Comparison of ENCODE assay signal across 6 cellular contexts in the genomic region with DNA sequence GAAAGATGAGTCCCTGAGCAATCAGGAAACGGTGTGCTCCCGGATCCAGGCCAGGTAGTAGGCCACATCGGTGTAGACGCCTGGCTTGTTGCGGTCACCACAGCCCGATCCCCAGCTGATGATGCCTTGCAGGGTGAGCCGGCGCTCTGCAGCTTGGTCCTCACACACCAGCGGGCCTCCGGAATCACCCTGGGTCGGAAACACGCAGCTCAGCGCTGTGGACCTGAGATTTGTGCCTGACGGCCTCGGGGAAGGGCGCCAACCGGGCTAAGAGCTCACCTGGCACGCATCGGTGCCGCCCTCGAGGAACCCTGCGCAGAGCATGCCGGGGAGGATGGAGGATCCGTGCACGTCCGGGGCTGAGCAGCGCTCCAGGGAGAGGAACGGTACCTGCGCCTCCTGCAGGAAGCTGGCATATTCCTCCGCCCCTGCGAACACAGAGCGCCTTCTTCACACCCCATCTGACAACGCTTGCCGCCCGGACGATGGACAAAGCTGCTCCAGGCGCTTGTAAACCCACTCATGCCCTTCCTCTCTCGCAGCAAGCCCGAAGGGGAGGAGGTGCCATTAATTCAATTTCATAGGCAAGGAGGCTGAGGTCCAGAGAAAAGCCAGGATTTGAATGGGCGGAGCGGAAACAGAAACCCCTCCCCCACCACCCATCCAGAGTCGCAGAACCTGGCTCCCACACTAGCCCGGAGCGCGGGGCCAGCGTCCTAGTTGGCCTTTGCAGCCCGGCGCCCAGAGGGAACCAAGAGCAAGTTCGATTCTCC.
DNase-seq lines count a peak whose midpoint lies in the region; ATAC-seq lines count a peak whose summit lies in the region.

No MANE protein-coding gene starts in this region.

- no peaks in the 10 kb centered on the region for H3K9me3 Mint-ChIP-seq in T-helper 1 cell treated with Interleukin-12 subunit alpha and Interleukin-12 subunit beta and Interleukin-4 antibody, amounts not matched to agents 30 μg/mL and 1 μg/mL, for 36 hours

- H3K4me1 Mint-ChIP-seq in T-helper 1 cell treated with Interleukin-12 subunit alpha and Interleukin-12 subunit beta and Interleukin-4 antibody, amounts not matched to agents 30 μg/mL and 1 μg/mL, for 36 hours (ENCODE audit: low read depth): peaks cover 11% of the 10 kb centered on the region

- no peak for ATAC-seq in GM19463 (IDR thresholded peaks at IDR 0.05; ENCODE audit: unreplicated experiment)

- H3K27me3 Mint-ChIP-seq in T-helper 1 cell treated with Interleukin-12 subunit alpha and Interleukin-12 subunit beta and Interleukin-4 antibody, amounts not matched to agents 30 μg/mL and 1 μg/mL, for 36 hours (ENCODE audit: low read depth): peaks cover 52% of the 10 kb centered on the region

- no peak overlapping the region for H3K27ac Mint-ChIP-seq in T-helper 1 cell treated with Interleukin-12 subunit alpha and Interleukin-12 subunit beta and Interleukin-4 antibody, amounts not matched to agents 30 μg/mL and 1 μg/mL, for 36 hours

- H3K4me3 Mint-ChIP-seq in T-helper 1 cell treated with Interleukin-12 subunit alpha and Interleukin-12 subunit beta and Interleukin-4 antibody, amounts not matched to agents 30 μg/mL and 1 μg/mL, for 36 hours: peak overlapping the region; percentile 77

- no peaks in the 10 kb centered on the region for H3K36me3 Mint-ChIP-seq in T-helper 1 cell treated with Interleukin-12 subunit alpha and Interleukin-12 subunit beta and Interleukin-4 antibody, amounts not matched to agents 30 μg/mL and 1 μg/mL, for 36 hours (ENCODE audit: low read depth)

- peak; percentile 34 for DNase-seq in NOMO-1 treated with DMSO at 0.1 percent for 48 hours (lab: John Stamatoyannopoulos, UW; ENCODE audit: unreplicated experiment)
- no peak for DNase-seq in NOMO-1 (lab: John Stamatoyannopoulos, UW; ENCODE audit: unreplicated experiment in 2 of 2)
- peak; percentile 43 for DNase-seq in effector CD4-positive, alpha-beta T cell
- peak; percentile 58 for DNase-seq in putamen (ENCODE audit: low spot score)

Comparison
In these comparisons a context has a peak if more than half of its experiments do, and no peak if none do; other contexts are left out.
1. DNase-seq: peak in NOMO-1 treated with DMSO at 0.1 percent for 48 hours (single experiment), effector CD4-positive, alpha-beta T cell (single experiment) and putamen (single experiment); none in NOMO-1 (0 of 2).